12 cellular contexts compared by ENCODE assay signal in the genomic region with DNA sequence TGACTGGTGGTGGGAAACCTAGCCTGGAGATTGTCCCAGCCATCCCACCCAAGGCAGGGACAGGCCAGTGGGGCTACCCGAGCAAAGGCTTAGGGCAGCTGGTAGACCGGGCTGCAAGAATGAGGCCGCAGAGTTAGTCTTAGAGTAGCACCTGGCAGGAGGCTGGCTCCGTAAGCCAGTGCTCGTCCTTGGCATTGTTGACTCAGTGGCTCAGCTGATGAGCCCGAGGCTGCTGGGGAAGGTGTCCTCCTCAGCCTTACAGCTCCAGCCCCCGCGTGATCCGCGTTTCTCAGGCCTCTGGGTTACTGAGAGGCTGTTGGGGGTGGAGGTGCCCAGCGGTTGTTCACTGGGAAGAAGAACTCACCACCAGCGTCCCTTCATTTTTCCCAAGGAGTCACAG. TPM values are rescaled to one million over a fixed set of nuclear protein-coding genes. Genes with fewer than 3 reads are reported as not detected.
A peak's percentile ranks its signal among the peaks of the same experiment; 100 is the strongest.
DNase-seq lines count a peak whose midpoint lies in the region; ATAC-seq and TF ChIP-seq lines count a peak whose summit lies in the region.
"Had no signal": no experiment of that assay in that cellular context is flagged by ENCODE, and none has a peak within 500 bp of the region (broad histone marks: within the 10 kb centered on the region; RNA-seq: fewer than 3 reads in every experiment).

No MANE protein-coding gene starts in this region.

- peaks cover 82% of the 10 kb centered on the region for H3K79me2 ChIP-seq in Loucy (ENCODE audit: insufficient read depth, low read length)

- H3K4me2 ChIP-seq in Loucy (ENCODE audit: low read depth, low read length, poor library complexity, severe bottlenecking), result peak overlapping the region; percentile 65

- peak overlapping the region; percentile 44 for H3K9ac ChIP-seq in Loucy (ENCODE audit: low read depth, low read length, poor library complexity, severe bottlenecking)
- H3K9ac ChIP-seq in colonic mucosa (ENCODE audit: low read depth in 2 of 2, low read length in 2 of 2), result peak overlapping the region in 1 of 2 donors; percentile 61

- peak; percentile 14 to 32 for ATAC-seq in activated T-cell treated with anti-CD3 and anti-CD28 coated beads, Interleukin-2, amount 50 U/mL, for 72 hours (replicated peaks in 1 of 2)
- ATAC-seq in stimulated activated naive B cell treated with anti-CD40 and anti-IgM and Interleukin-4, amounts not matched to agents 10 μg/mL and 1 μg/mL and 100 μg/mL, for 72 hours (replicated peaks), result peak; percentile 23 to 25
- no peak for ATAC-seq in upper lobe of right lung

- H3K9me3 ChIP-seq in Loucy (ENCODE audit: insufficient read depth, low read depth, low read length) (no peaks in the 10 kb centered on the region), colonic mucosa (no peaks in the 10 kb centered on the region), upper lobe of right lung (no peaks in the 10 kb centered on the region)
- H3K9me3 ChIP-seq: SJSA1, spleen had no signal

- no peaks in the 10 kb centered on the region for H3F3A ChIP-seq in Loucy (ENCODE audit: low read depth)

- no peak overlapping the region for H2AFZ ChIP-seq in Loucy (ENCODE audit: low read length)

- no peaks in the 10 kb centered on the region for H3K27me3 ChIP-seq in Loucy (ENCODE audit: insufficient read depth, low read length, poor library complexity, severe bottlenecking)
- H3K27me3 ChIP-seq in colonic mucosa, result no peaks in the 10 kb centered on the region
- no peaks in the 10 kb centered on the region for H3K27me3 ChIP-seq in upper lobe of right lung
- H3K27me3 ChIP-seq: SJSA1, spleen had no signal

- H3K36me3 Mint-ChIP-seq in activated T-cell treated with anti-CD3 and anti-CD28 coated beads, Interleukin-2, amount 50 U/mL, for 72 hours (ENCODE audit: insufficient read depth in 2 of 2), result no peaks in the 10 kb centered on the region
- peaks cover 0 to 11% of the 10 kb centered on the region in 2 donors for H3K36me3 Mint-ChIP-seq in stimulated activated naive B cell treated with anti-CD40 and anti-IgM and Interleukin-4, amounts not matched to agents 10 μg/mL and 1 μg/mL and 100 μg/mL, for 72 hours
- H3K36me3 Mint-ChIP-seq: CD4-positive, alpha-beta memory T cell had no signal

- H3K9me2 ChIP-seq in Loucy (replicated peaks; ENCODE audit: low read depth, low read length), result no peaks in the 10 kb centered on the region

- H3K9me3 Mint-ChIP-seq in activated T-cell treated with anti-CD3 and anti-CD28 coated beads, Interleukin-2, amount 50 U/mL, for 72 hours, result no peaks in the 10 kb centered on the region
- H3K9me3 Mint-ChIP-seq in stimulated activated naive B cell treated with anti-CD40 and anti-IgM and Interleukin-4, amounts not matched to agents 10 μg/mL and 1 μg/mL and 100 μg/mL, for 72 hours, result no peaks in the 10 kb centered on the region

- H3K4me3 Mint-ChIP-seq in activated T-cell treated with anti-CD3 and anti-CD28 coated beads, Interleukin-2, amount 50 U/mL, for 72 hours, result peak overlapping the region; percentile 62 to 74
- peak overlapping the region in 1 of 2 donors; percentile 44 for H3K4me3 Mint-ChIP-seq in stimulated activated naive B cell treated with anti-CD40 and anti-IgM and Interleukin-4, amounts not matched to agents 10 μg/mL and 1 μg/mL and 100 μg/mL, for 72 hours

- DNase-seq in activated T-cell treated with anti-CD3 and anti-CD28 coated beads, Interleukin-2, amount 50 U/mL, for 72 hours, result no peak
- DNase-seq in activated T-cell treated with anti-CD3 and anti-CD28 coated beads, Interleukin-2, amount 50 U/mL, for 1 hour, result no peak
- peak; percentile 45 for DNase-seq in colonic mucosa
- no peak for DNase-seq in stimulated activated naive B cell treated with anti-CD40 and anti-IgM and Interleukin-4, amounts not matched to agents 10 μg/mL and 1 μg/mL and 100 μg/mL, for 72 hours
- no peak for DNase-seq in upper lobe of right lung
- no peak for DNase-seq in dermis blood vessel endothelial cell
- no peak for DNase-seq in effector CD4-positive, alpha-beta T cell
- DNase-seq: NCI-H1105, spleen had no signal

- H3K27ac ChIP-seq in colonic mucosa, result no peak overlapping the region
- H3K27ac ChIP-seq in upper lobe of right lung, result no peak overlapping the region
- H3K27ac ChIP-seq: SJSA1 had no signal

- peaks cover 29% of the 10 kb centered on the region for H4K20me1 ChIP-seq in Loucy (ENCODE audit: insufficient read depth, low read length, poor library complexity, severe bottlenecking)

- H3K4me1 ChIP-seq in Loucy (ENCODE audit: insufficient read depth, low read length, poor library complexity, severe bottlenecking), result peaks cover 25% of the 10 kb centered on the region
- peaks cover 18% of the 10 kb centered on the region for H3K4me1 ChIP-seq in colonic mucosa
- peaks cover 12% of the 10 kb centered on the region for H3K4me1 ChIP-seq in upper lobe of right lung
- H3K4me1 ChIP-seq: SJSA1 had no signal

- H3K4me3 ChIP-seq in Loucy (ENCODE audit: low read length, poor library complexity, severe bottlenecking) (no peak overlapping the region), colonic mucosa (no peak overlapping the region), upper lobe of right lung (no peak overlapping the region)
- H3K4me3 ChIP-seq: SJSA1 had no signal

- H3K27me3 Mint-ChIP-seq in activated T-cell treated with anti-CD3 and anti-CD28 coated beads, Interleukin-2, amount 50 U/mL, for 72 hours (ENCODE audit: low read depth), result no peaks in the 10 kb centered on the region
- H3K27me3 Mint-ChIP-seq in stimulated activated naive B cell treated with anti-CD40 and anti-IgM and Interleukin-4, amounts not matched to agents 10 μg/mL and 1 μg/mL and 100 μg/mL, for 72 hours, result no peaks in the 10 kb centered on the region
- H3K27me3 Mint-ChIP-seq: CD4-positive, alpha-beta memory T cell had no signal

- peaks cover 7% of the 10 kb centered on the region; the same call in 1 of the 2 replicates for H3K36me3 ChIP-seq in Loucy (ENCODE audit: insufficient read depth, low read length)
- no peaks in the 10 kb centered on the region for H3K36me3 ChIP-seq in colonic mucosa
- H3K36me3 ChIP-seq in upper lobe of right lung, result no peaks in the 10 kb centered on the region
- H3K36me3 ChIP-seq: SJSA1, spleen had no signal

- H3K27ac Mint-ChIP-seq in activated T-cell treated with anti-CD3 and anti-CD28 coated beads, Interleukin-2, amount 50 U/mL, for 72 hours, result no peak overlapping the region
- no peak overlapping the region for H3K27ac Mint-ChIP-seq in stimulated activated naive B cell treated with anti-CD40 and anti-IgM and Interleukin-4, amounts not matched to agents 10 μg/mL and 1 μg/mL and 100 μg/mL, for 72 hours

- TF ChIP-seq CTCF in Loucy (conservative IDR thresholded peaks at IDR 0.05; ENCODE audit: low read length), result no peak
- TF ChIP-seq CTCF in colonic mucosa (IDR thresholded peaks at IDR 0.05), result no peak
- no peak for TF ChIP-seq CTCF in upper lobe of right lung (IDR thresholded peaks at IDR 0.05)

- intact Hi-C loops in colonic mucosa (cut with DNase I), result no loop called here
- intact Hi-C loops in upper lobe of right lung (cut with DNase I), result no loop called here

- peaks cover 70% of the 10 kb centered on the region for H3K4me1 Mint-ChIP-seq in activated T-cell treated with anti-CD3 and anti-CD28 coated beads, Interleukin-2, amount 50 U/mL, for 72 hours (ENCODE audit: low read depth)
- H3K4me1 Mint-ChIP-seq in stimulated activated naive B cell treated with anti-CD40 and anti-IgM and Interleukin-4, amounts not matched to agents 10 μg/mL and 1 μg/mL and 100 μg/mL, for 72 hours, result peaks cover 56 to 89% of the 10 kb centered on the region in 2 donors

RNA-seq across cellular contexts. Expression of gene PPP1R37, which starts 24.7 kb away (rescaled TPM):
- total RNA-seq in activated T-cell treated with anti-CD3 and anti-CD28 coated beads, Interleukin-2, amount 50 U/mL, for 72 hours, result 10 to 100 TPM; 11.8 to 17.3 TPM
- 10 to 100 TPM; 28.2 to 46.9 TPM for total RNA-seq in colonic mucosa
- 31.1 TPM for total RNA-seq in upper lobe of right lung
- total RNA-seq in dermis blood vessel endothelial cell, result 31.1 and 39.7 TPM in 2 replicates

RNA-seq across cellular contexts. Expression of gene GEMIN7, which starts 38.6 kb away (rescaled TPM):
- 10 to 100 TPM; 26.4 to 28.1 TPM for total RNA-seq in activated T-cell treated with anti-CD3 and anti-CD28 coated beads, Interleukin-2, amount 50 U/mL, for 72 hours
- total RNA-seq in colonic mucosa (10 to 100 TPM; 22.4 to 37.5 TPM), upper lobe of right lung (14.9 TPM), dermis blood vessel endothelial cell (25.5 and 33.2 TPM in 2 replicates)

RNA-seq across cellular contexts. Expression of gene ZNF296, which starts 41.4 kb away (rescaled TPM):
- 1 to 10 TPM; 5.1 to 5.2 TPM for total RNA-seq in activated T-cell treated with anti-CD3 and anti-CD28 coated beads, Interleukin-2, amount 50 U/mL, for 72 hours
- 1 to 10 TPM; 3.4 to 7.0 TPM for total RNA-seq in colonic mucosa
- 1.7 TPM for total RNA-seq in upper lobe of right lung
- total RNA-seq in dermis blood vessel endothelial cell, result 0.17 and 0.51 TPM in 2 replicates
- total RNA-seq: SJSA1 had no signal

RNA-seq across cellular contexts. Expression of gene NKPD1, which starts 43.1 kb away (rescaled TPM):
- total RNA-seq in activated T-cell treated with anti-CD3 and anti-CD28 coated beads, Interleukin-2, amount 50 U/mL, for 72 hours, result under 1 TPM; 0.70 to 0.72 TPM
- under 1 TPM in 1 of 2 donors, not detected in 1; 0.07 TPM for total RNA-seq in colonic mucosa
- total RNA-seq in upper lobe of right lung, result not detected
- total RNA-seq in dermis blood vessel endothelial cell, result 0.34 and 0.37 TPM in 2 replicates
- total RNA-seq: SJSA1 had no signal
